ENCODE assay signal across 8 cellular contexts in the genomic region with DNA sequence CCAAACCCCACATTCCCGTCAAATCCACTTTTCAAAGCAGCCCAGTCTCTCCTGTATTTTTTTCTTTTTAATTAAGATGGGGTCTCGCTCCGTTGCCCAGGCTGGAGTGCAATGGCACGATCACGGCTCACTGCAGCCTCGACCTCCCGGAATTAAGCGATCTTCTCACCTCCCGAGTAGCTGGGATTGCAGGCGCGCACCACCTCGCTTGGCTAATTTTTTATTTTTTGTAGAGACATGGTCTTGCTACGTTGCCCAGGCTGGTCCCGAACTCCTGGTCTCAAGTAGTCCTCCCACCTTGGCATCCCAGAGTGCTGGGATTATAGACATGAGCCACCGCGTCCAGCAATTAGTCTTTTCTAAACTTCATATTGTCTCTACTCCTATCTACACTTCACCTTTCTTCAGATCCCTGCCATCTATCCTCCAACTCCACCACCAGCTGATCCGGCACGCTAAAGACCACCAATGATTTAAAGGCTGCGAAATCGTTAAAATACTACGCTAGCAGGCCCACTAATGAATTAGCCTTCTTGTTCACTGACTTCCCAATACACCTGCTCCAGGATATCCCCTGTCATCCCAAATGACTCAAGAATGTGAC. TPM values are rescaled to one million over a fixed set of nuclear protein-coding genes. Genes with fewer than 3 reads are reported as not detected.
A peak's percentile ranks its signal among the peaks of the same experiment; 100 is the strongest.
DNase-seq lines count a peak whose midpoint lies in the region; ATAC-seq, FAIRE-seq and TF ChIP-seq lines count a peak whose summit lies in the region.

No MANE protein-coding gene starts in this region.

- POLR2A ChIA-PET in GM12878 (lab: Charles Lee), result interaction anchor here (0.6 kb wide), 1 partner anchor 1144 kb away, joined by 3 read pairs; no protein-coding TSS in a partner anchor

- TF ChIP-seq RAD21 in GM12878 (IDR thresholded peaks at IDR 0.05; ENCODE audit: insufficient read depth, low read depth, low read length), result no peak

- H3K4me1 ChIP-seq in GM12878 (ENCODE audit: control insufficient read depth, insufficient read depth, low read length) (peaks cover 3% of the 10 kb centered on the region; the same call in 1 of the 2 replicates), right lobe of liver (peaks cover 0 to 7% (median 2%) of the 10 kb centered on the region in 4 donors), thymus (ENCODE audit: control insufficient read depth, insufficient read depth, low read length) (peaks cover 6% of the 10 kb centered on the region)

- H3K27ac ChIP-seq in GM12878 (ENCODE audit: control insufficient read depth, insufficient read depth) (peak overlapping the region; percentile 87), right lobe of liver (peak overlapping the region in 2 of 3 donors; percentile 56 to 62), thymus (ENCODE audit: low read depth) (peak overlapping the region; percentile 22)

- no peak for TF ChIP-seq CTCF in GM12878 (IDR thresholded peaks at IDR 0.05 in 2 of 3, conservative IDR thresholded peaks at IDR 0.05 in 1 of 3; ENCODE audit: control insufficient read depth in 2 of 3, extremely low read depth in 1 of 3, insufficient read depth in 1 of 3, low read depth in 3 of 3, low read length in 3 of 3)
- TF ChIP-seq CTCF in right lobe of liver (IDR thresholded peaks at IDR 0.05), result no peak

- peak overlapping the region; percentile 86 for H3K4me3 ChIP-seq in GM12878
- H3K4me3 ChIP-seq in right lobe of liver, result peak overlapping the region; percentile 70 to 99 (median 97)
- H3K4me3 ChIP-seq in thymus (ENCODE audit: low read length), result peak overlapping the region; percentile 83

- peaks cover 29% of the 10 kb centered on the region for H3K79me2 ChIP-seq in GM12878 (ENCODE audit: control insufficient read depth, insufficient read depth, low read length)

- CTCF ChIA-PET in GM12878 (lab: Yijun Ruan, JAX), result interaction anchor here (1.9 kb wide), 1 partner anchor 11 kb away, joined by 5 read pairs; no protein-coding TSS in a partner anchor

- peak; percentile 62 for FAIRE-seq in GM12878 (lab: Jason Lieb, UNC)

- peak; percentile 32 for DNase-seq in activated CD4-positive, CD25-positive, alpha-beta regulatory T cell treated with anti-CD3 and anti-CD28 coated beads, Interleukin-2, amount 50 U/mL, for 72 hours
- no peak for DNase-seq in activated CD4-positive, CD25-positive, alpha-beta regulatory T cell (lab: John Stamatoyannopoulos, UW)
- no peak for DNase-seq in GM12878 (ENCODE audit: low read depth, low spot score)
- no peak for DNase-seq in right lobe of liver
- no peak for DNase-seq in stimulated activated CD4-positive, alpha-beta T cell treated with anti-CD3 and anti-CD28 coated beads, Interleukin-4, amount 100 ng/mL, for 4 hours
- no peak for DNase-seq in NCI-H345 treated with DMSO at 0.1 percent for 48 hours (lab: John Stamatoyannopoulos, UW; ENCODE audit: unreplicated experiment)

- BruUV-seq in GM12878 (replicated peaks; lab: Mats Ljungman, UMichigan), result TSS peak; percentile 93

- H4K20me1 ChIP-seq in GM12878 (ENCODE audit: control insufficient read depth, insufficient read depth), result no peaks in the 10 kb centered on the region

- H2AFZ ChIP-seq in GM12878 (ENCODE audit: control insufficient read depth, low read depth, low read length), result peak overlapping the region; percentile 99

- H3K36me3 ChIP-seq in GM12878 (ENCODE audit: control insufficient read depth in 2 of 2, insufficient read depth in 2 of 2, low read length in 1 of 2) (peaks cover 1 to 21% of the 10 kb centered on the region in 2 experiments), right lobe of liver (peaks cover 0 to 23% (median 3%) of the 10 kb centered on the region in 4 donors), thymus (ENCODE audit: control insufficient read depth, insufficient read depth) (peaks cover 31% of the 10 kb centered on the region)

- SMC1A ChIA-PET in GM12878 (lab: Charles Lee; ENCODE audit: uncharacterized antibody, unreplicated experiment), result no interaction called here

- TF ChIP-seq POLR2A in GM12878 (IDR thresholded peaks at IDR 0.05; ENCODE audit: low read depth, low read length) (no peak), right lobe of liver (IDR thresholded peaks at IDR 0.05) (no peak)

- in situ Hi-C loops in GM12878 (cut with MboI), result no loop called here

- TF ChIP-seq EP300 in GM12878 (IDR thresholded peaks at IDR 0.05; ENCODE audit: borderline replicate concordance in 1 of 2, control insufficient read depth in 1 of 2, low read depth in 2 of 2, low read length in 2 of 2), result no peak

- peak overlapping the region; percentile 98 for H3K4me2 ChIP-seq in GM12878 (ENCODE audit: control insufficient read depth, insufficient read depth)

- RAD21 ChIA-PET in GM12878 (lab: Charles Lee; ENCODE audit: unreplicated experiment), result no interaction called here

- peak overlapping the region; percentile 87 for H3K9ac ChIP-seq in GM12878 (ENCODE audit: control insufficient read depth, insufficient read depth, low read length)

- H3K27me3 ChIP-seq in GM12878 (replicated peaks in 1 of 2; ENCODE audit: control insufficient read depth in 2 of 2, insufficient read depth in 2 of 2, low read length in 1 of 2) (no peaks in the 10 kb centered on the region), right lobe of liver (no peaks in the 10 kb centered on the region), thymus (ENCODE audit: control insufficient read depth, insufficient read depth) (no peaks in the 10 kb centered on the region)

- 69% methylated on average over 21 of the region's 21 CpGs for WGBS in GM12878 (ENCODE audit: insufficient coverage, insufficient replicate concordance, low lambda C conversion rate, missing lambda C conversion rate)
- WGBS in right lobe of liver (ENCODE audit: insufficient coverage, low coverage, low lambda C conversion rate, missing lambda C conversion rate), result 49% methylated on average over 15 of the region's 21 CpGs
- WGBS in thymus, result 73% methylated on average over 21 of the region's 21 CpGs

- no peaks in the 10 kb centered on the region for H3K9me3 ChIP-seq in GM12878 (replicated peaks; ENCODE audit: control insufficient read depth, insufficient read depth, low read length)
- no peaks in the 10 kb centered on the region for H3K9me3 ChIP-seq in right lobe of liver
- peaks cover 2% of the 10 kb centered on the region for H3K9me3 ChIP-seq in thymus (ENCODE audit: control insufficient read depth)

- intact Hi-C loops in GM12878 (cut with micrococcal nuclease; ENCODE audit: unreplicated experiment) (loop anchor here (10.0 kb wide), 1 partner anchor 375 kb away; no protein-coding TSS in a partner anchor), right lobe of liver (cut with DNase I) (no loop called here)

- ATAC-seq in GM12878, result no peak
- no peak for ATAC-seq in right lobe of liver
- ATAC-seq in HG02981 (IDR thresholded peaks at IDR 0.05; ENCODE audit: unreplicated experiment), result no peak

RNA-seq across cellular contexts. Expression of gene CHUK, which starts 0.5 kb away (rescaled TPM):
- 22.9 and 23.8 TPM in 2 replicates for total RNA-seq in GM12878 (2013; cell fraction: nucleolus; rRNA removed)
- total RNA-seq in GM12878 (2014; rRNA removed), result 25.1 and 29.4 TPM in 2 replicates
- total RNA-seq in GM12878 (2014; rRNA removed; fragmentation: Illumina TruSeq; extraction: Trizol), result 29.2 TPM in 2 replicates
- 20.4 and 21.2 TPM in 2 replicates for total RNA-seq in GM12878 (2021)
- 5.3 TPM for polyA plus RNA-seq in GM12878 (2011; ENCODE audit: low read depth)
- 25.7 and 35.0 TPM in 2 replicates for polyA plus RNA-seq in GM12878 (2011; rRNA removed)
- polyA plus RNA-seq in GM12878 (2011; cell fraction: cytosol; rRNA removed), result 8.2 and 8.9 TPM in 2 replicates
- 11.1 and 16.7 TPM in 2 replicates for polyA plus RNA-seq in GM12878 (2011; cell fraction: nucleus; rRNA removed)
- polyA plus RNA-seq in GM12878 (2012), result 8.7 and 8.9 TPM in 2 replicates
- polyA plus RNA-seq in GM12878 (2014; fragmentation: Illumina TruSeq; extraction: Trizol), result 31.4 and 42.6 TPM in 2 replicates
- 10 to 100 TPM in 1 of 2 experiments, 1 to 10 TPM in 1; 8.7 to 10.6 TPM for polyA plus RNA-seq in GM12878 (2014; fragmentation: Nextera tagmentation; extraction: Ambion mirVana)
- 15.6 and 18.2 TPM in 2 replicates for polyA plus RNA-seq in GM12878 (2014; rRNA removed)
- polyA plus RNA-seq in GM12878 (2016; fragmentation: Nextera tagmentation; extraction: Ambion mirVana), result 10 to 100 TPM; 28.4 to 29.9 TPM
- polyA minus RNA-seq in GM12878 (2011; rRNA and poly(A)+ RNA removed), result 15.3 and 24.1 TPM in 2 replicates
- polyA minus RNA-seq in GM12878 (2011; cell fraction: cytosol; rRNA and poly(A)+ RNA removed), result 6.1 and 7.9 TPM in 2 replicates
- polyA minus RNA-seq in GM12878 (2011; cell fraction: nucleus; rRNA and poly(A)+ RNA removed), result 8.1 and 13.1 TPM in 2 replicates
- 10 to 100 TPM in 5 of 6 experiments, 1 to 10 TPM in 1; 8.6 to 20.0 (median 11.3) TPM for total RNA-seq in right lobe of liver
- polyA plus RNA-seq in thymus, result 12.9 TPM

RNA-seq across cellular contexts. Expression of gene CWF19L1, which starts 37.5 kb away (rescaled TPM):
- 65.2 and 67.4 TPM in 2 replicates for total RNA-seq in GM12878 (2013; cell fraction: nucleolus; rRNA removed)
- total RNA-seq in GM12878 (2014; rRNA removed), result 38.8 and 39.1 TPM in 2 replicates
- 37.4 and 38.6 TPM in 2 replicates for total RNA-seq in GM12878 (2014; rRNA removed; fragmentation: Illumina TruSeq; extraction: Trizol)
- total RNA-seq in GM12878 (2021), result 31.9 and 36.7 TPM in 2 replicates
- polyA plus RNA-seq in GM12878 (2011; ENCODE audit: low read depth), result 20.7 TPM
- polyA plus RNA-seq in GM12878 (2011; rRNA removed), result 33.0 and 41.5 TPM in 2 replicates
- polyA plus RNA-seq in GM12878 (2011; cell fraction: cytosol; rRNA removed), result 23.3 and 23.9 TPM in 2 replicates
- polyA plus RNA-seq in GM12878 (2011; cell fraction: nucleus; rRNA removed), result 31.3 and 32.6 TPM in 2 replicates
- polyA plus RNA-seq in GM12878 (2012), result 22.3 and 22.5 TPM in 2 replicates
- 34.3 and 48.1 TPM in 2 replicates for polyA plus RNA-seq in GM12878 (2014; fragmentation: Illumina TruSeq; extraction: Trizol)
- 10 to 100 TPM; 37.6 to 51.7 TPM for polyA plus RNA-seq in GM12878 (2014; fragmentation: Nextera tagmentation; extraction: Ambion mirVana)
- 26.4 and 30.2 TPM in 2 replicates for polyA plus RNA-seq in GM12878 (2014; rRNA removed)
- polyA plus RNA-seq in GM12878 (2016; fragmentation: Nextera tagmentation; extraction: Ambion mirVana), result 10 to 100 TPM; 45.0 to 45.1 TPM
- 32.7 and 32.8 TPM in 2 replicates for polyA minus RNA-seq in GM12878 (2011; rRNA and poly(A)+ RNA removed)
- polyA minus RNA-seq in GM12878 (2011; cell fraction: cytosol; rRNA and poly(A)+ RNA removed), result 9.9 and 14.1 TPM in 2 replicates
- polyA minus RNA-seq in GM12878 (2011; cell fraction: nucleus; rRNA and poly(A)+ RNA removed), result 9.9 and 10.7 TPM in 2 replicates
- 10 to 100 TPM in 1 of 6 experiments, 1 to 10 TPM in 5; 7.7 to 10.7 (median 8.4) TPM for total RNA-seq in right lobe of liver
- polyA plus RNA-seq in thymus, result 47.5 TPM

RNA-seq across cellular contexts. Expression of gene ERLIN1, which starts 44.1 kb away (rescaled TPM):
- 14.7 and 19.5 TPM in 2 replicates for total RNA-seq in GM12878 (2013; cell fraction: nucleolus; rRNA removed)
- total RNA-seq in GM12878 (2014; rRNA removed) (11.2 and 11.7 TPM in 2 replicates), GM12878 (2014; rRNA removed; fragmentation: Illumina TruSeq; extraction: Trizol) (9.0 and 9.5 TPM in 2 replicates), GM12878 (2021) (12.2 and 12.6 TPM in 2 replicates), right lobe of liver (10 to 100 TPM; 37.1 to 82.0 (median 54.1) TPM)
- 4.8 TPM for polyA plus RNA-seq in GM12878 (2011; ENCODE audit: low read depth)
- polyA plus RNA-seq in GM12878 (2011; rRNA removed) (18.9 and 21.8 TPM in 2 replicates), GM12878 (2014; fragmentation: Illumina TruSeq; extraction: Trizol) (17.9 and 18.7 TPM in 2 replicates), GM12878 (2014; fragmentation: Nextera tagmentation; extraction: Ambion mirVana) (1 to 10 TPM; 4.9 to 5.8 TPM), GM12878 (2014; rRNA removed) (11.7 and 13.4 TPM in 2 replicates), GM12878 (2016; fragmentation: Nextera tagmentation; extraction: Ambion mirVana) (10 to 100 TPM; 20.6 to 21.7 TPM), thymus (8.2 TPM)
- 11.4 and 12.9 TPM in 2 replicates for polyA plus RNA-seq in GM12878 (2011; cell fraction: cytosol; rRNA removed)
- 12.8 and 15.4 TPM in 2 replicates for polyA plus RNA-seq in GM12878 (2011; cell fraction: nucleus; rRNA removed)
- polyA plus RNA-seq in GM12878 (2012), result 6.9 and 12.1 TPM in 2 replicates
- polyA minus RNA-seq in GM12878 (2011; rRNA and poly(A)+ RNA removed), result 12.3 and 13.5 TPM in 2 replicates
- 3.5 and 5.4 TPM in 2 replicates for polyA minus RNA-seq in GM12878 (2011; cell fraction: cytosol; rRNA and poly(A)+ RNA removed)
- 5.0 and 7.2 TPM in 2 replicates for polyA minus RNA-seq in GM12878 (2011; cell fraction: nucleus; rRNA and poly(A)+ RNA removed)

RNA-seq across cellular contexts. Expression of gene BLOC1S2, which starts 56.6 kb away (rescaled TPM):
- 9.0 and 14.8 TPM in 2 replicates for total RNA-seq in GM12878 (2013; cell fraction: nucleolus; rRNA removed)
- total RNA-seq in GM12878 (2014; rRNA removed) (75.0 and 79.8 TPM in 2 replicates), GM12878 (2014; rRNA removed; fragmentation: Illumina TruSeq; extraction: Trizol) (66.2 and 75.1 TPM in 2 replicates), GM12878 (2021) (54.4 and 58.6 TPM in 2 replicates), right lobe of liver (10 to 100 TPM; 13.7 to 26.4 (median 22.0) TPM)
- polyA plus RNA-seq in GM12878 (2011; ENCODE audit: low read depth), result 37.9 TPM
- polyA plus RNA-seq in GM12878 (2011; rRNA removed) (71.7 and 117 TPM in 2 replicates), GM12878 (2014; fragmentation: Illumina TruSeq; extraction: Trizol) (66.9 and 71.3 TPM in 2 replicates), GM12878 (2014; fragmentation: Nextera tagmentation; extraction: Ambion mirVana) (100 to 1,000 TPM; 106 to 120 TPM), GM12878 (2014; rRNA removed) (79.2 and 94.4 TPM in 2 replicates), GM12878 (2016; fragmentation: Nextera tagmentation; extraction: Ambion mirVana) (100 to 1,000 TPM; 147 to 164 TPM), thymus (114 TPM)
- 24.1 and 29.0 TPM in 2 replicates for polyA plus RNA-seq in GM12878 (2011; cell fraction: cytosol; rRNA removed)
- polyA plus RNA-seq in GM12878 (2011; cell fraction: nucleus; rRNA removed), result 17.1 and 21.6 TPM in 2 replicates
- polyA plus RNA-seq in GM12878 (2012), result 58.3 and 73.0 TPM in 2 replicates
- polyA minus RNA-seq in GM12878 (2011; rRNA and poly(A)+ RNA removed), result 10.4 and 14.8 TPM in 2 replicates
- 5.7 and 10.3 TPM in 2 replicates for polyA minus RNA-seq in GM12878 (2011; cell fraction: cytosol; rRNA and poly(A)+ RNA removed)
- polyA minus RNA-seq in GM12878 (2011; cell fraction: nucleus; rRNA and poly(A)+ RNA removed), result 6.6 and 7.6 TPM in 2 replicates

Comparison
In these comparisons a context has a peak if more than half of its experiments do, and no peak if none do; other contexts are left out.
1. H3K27ac ChIP-seq: peak in every context shown above with its lines; median percentile 87 in GM12878; 59 in right lobe of liver; 22 in thymus.